Comparison of ENCODE assay signal across 8 cellular contexts in the genomic region with DNA sequence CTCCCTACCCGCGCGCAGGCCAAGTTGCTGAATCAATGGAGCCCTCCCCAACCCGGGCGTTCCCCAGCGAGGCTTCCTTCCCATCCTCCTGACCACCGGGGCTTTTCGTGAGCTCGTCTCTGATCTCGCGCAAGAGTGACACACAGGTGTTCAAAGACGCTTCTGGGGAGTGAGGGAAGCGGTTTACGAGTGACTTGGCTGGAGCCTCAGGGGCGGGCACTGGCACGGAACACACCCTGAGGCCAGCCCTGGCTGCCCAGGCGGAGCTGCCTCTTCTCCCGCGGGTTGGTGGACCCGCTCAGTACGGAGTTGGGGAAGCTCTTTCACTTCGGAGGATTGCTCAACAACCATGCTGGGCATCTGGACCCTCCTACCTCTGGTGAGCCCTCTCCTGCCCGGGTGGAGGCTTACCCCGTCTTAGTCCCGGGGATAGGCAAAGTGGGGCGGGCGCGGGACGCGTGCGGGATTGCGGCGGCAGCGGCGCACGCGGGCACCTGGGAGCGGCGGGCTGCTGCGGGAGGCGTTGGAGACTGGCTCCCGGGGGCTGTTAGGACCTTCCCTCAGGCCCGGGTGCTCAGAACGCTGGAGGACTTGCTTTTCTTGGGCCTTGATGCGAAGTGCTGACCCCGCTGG. TPM values are rescaled to one million over a fixed set of nuclear protein-coding genes. Genes with fewer than 3 reads are reported as not detected.
A peak's percentile ranks its signal among the peaks of the same experiment; 100 is the strongest.
DNase-seq lines count a peak whose midpoint lies in the region; ATAC-seq and TF ChIP-seq lines count a peak whose summit lies in the region.

FAS (plus strand) TSS at position 271 of the 633 bp plus-strand sequence; CDS start at position 350, 79 bp downstream.

- ATAC-seq in HG02885 (IDR thresholded peaks at IDR 0.05; ENCODE audit: poor library complexity, unreplicated experiment), result peak; percentile 66

- H3K4me1 ChIP-seq in muscle layer of duodenum (ENCODE audit: control insufficient read depth in 1 of 2, insufficient read depth in 2 of 2, low read length in 2 of 2), result peaks cover 4 to 26% of the 10 kb centered on the region in 2 donors

- peak within 1 kb of the TSS; percentile 93 for H3K27ac ChIP-seq in muscle layer of duodenum (ENCODE audit: low read length)

- no peaks in the 10 kb centered on the region for H3K9me3 ChIP-seq in muscle layer of duodenum (ENCODE audit: control insufficient read depth in 1 of 2, low read length in 2 of 2)

- H3K36me3 ChIP-seq in muscle layer of duodenum (ENCODE audit: control insufficient read depth in 1 of 2, insufficient read depth in 2 of 2, low read length in 2 of 2), result peaks cover 0 to 16% of the 10 kb centered on the region in 2 donors

- DNase-seq in NCI-H1417 (lab: John Stamatoyannopoulos, UW) (peak; percentile 2 to 61 (median 54)), NCI-H1417 treated with DMSO at 0.1 percent for 48 hours (lab: John Stamatoyannopoulos, UW) (no peak), NOMO-1 (lab: John Stamatoyannopoulos, UW; ENCODE audit: unreplicated experiment in 2 of 2) (peak; percentile 75 to 77), activated T-cell treated with anti-CD3 and anti-CD28 coated beads for 1 hour (ENCODE audit: low read depth) (peak; percentile 67), epithelial cell of proximal tubule (ENCODE audit: low read depth) (peak; percentile 74)
- DNase-seq in stimulated activated CD8-positive, alpha-beta memory T cell treated with anti-CD3 and anti-CD28 coated beads, Interleukin-7, amount 100 ng/mL, for 4 hours (ENCODE audit: low read depth in 2 of 2), result peak; percentile 61 to 77

- peak within 1 kb of the TSS; percentile 74 for H3K4me3 ChIP-seq in epithelial cell of proximal tubule (ENCODE audit: low read depth, low read length)
- H3K4me3 ChIP-seq in muscle layer of duodenum (ENCODE audit: low read depth in 1 of 2, low read length in 2 of 2), result peak within 1 kb of the TSS; percentile 90 to 95

- TF ChIP-seq CTCF in epithelial cell of proximal tubule (conservative IDR thresholded peaks at IDR 0.05; ENCODE audit: low read depth, low read length), result no peak

- H3K27me3 ChIP-seq in muscle layer of duodenum (ENCODE audit: low read depth, low read length), result no peaks in the 10 kb centered on the region

RNA-seq across cellular contexts. Expression of gene FAS, which starts in this region (rescaled TPM):
- 28.7 and 52.5 TPM in 2 replicates for total RNA-seq in epithelial cell of proximal tubule
